In genomic region chr14:44166611-44167010, GRCh38 we compare ENCODE assay signal across 33 cellular contexts.
"Had no signal": no experiment of that assay in that cellular context is flagged by ENCODE, and none has a peak within 500 bp of the region (broad histone marks: within the 10 kb centered on the region; RNA-seq: fewer than 3 reads in every experiment).

No MANE protein-coding gene starts in this region.

- FAIRE-seq: astrocyte, bronchial epithelial cell had no signal

- H3K9me3 ChIP-seq: adrenal gland, ascending aorta, body of pancreas, breast epithelium had no signal

- ATAC-seq: activated naive CD4-positive, alpha-beta T cell treated with anti-CD3 and anti-CD28 coated beads, Interleukin-2, amount 50 U/mL, for 72 hours; activated naive CD8-positive, alpha-beta T cell treated with anti-CD3 and anti-CD28 coated beads, Interleukin-2, amount 50 U/mL, for 24 hours; activated T-cell treated with anti-CD3 and anti-CD28 coated beads, Interleukin-2, amount 50 U/mL, for 4 hours; activated T-cell treated with anti-CD3 and anti-CD28 coated beads, Interleukin-2, amount 50 U/mL, for 72 hours; activated T-helper 17 cell treated with anti-CD3 and anti-CD28 coated beads, Interleukin-2, amount 50 U/mL, for 72 hours; body of pancreas had no signal

- H3K4me3 ChIP-seq: adrenal gland, ascending aorta, body of pancreas, breast epithelium, cardiac muscle cell had no signal

- H3K27ac ChIP-seq: adrenal gland, ascending aorta, body of pancreas, brain microvascular endothelial cell, breast epithelium, cardiac muscle cell had no signal

- H3K27me3 ChIP-seq: adrenal gland, ascending aorta, body of pancreas, brain microvascular endothelial cell, breast epithelium, cardiac muscle cell had no signal

- H3K36me3 ChIP-seq: adrenal gland, ascending aorta, brain microvascular endothelial cell, breast epithelium, cardiac muscle cell had no signal

- H3K4me1 ChIP-seq: adrenal gland, ascending aorta, body of pancreas, breast epithelium had no signal

- DNase-seq: activated effector memory CD4-positive, alpha-beta T cell treated with anti-CD3 and anti-CD28 coated beads, Interleukin-2, amount 50 U/mL, for 16 hours; activated effector memory CD4-positive, alpha-beta T cell treated with Interleukin-2 at 50 U/mL for 16 hours; activated gamma-delta T cell; activated gamma-delta T cell treated with Interleukin-2 at 50 U/mL for 16 hours; activated naive CD4-positive, alpha-beta T cell; activated naive CD4-positive, alpha-beta T cell treated with anti-CD3 and anti-CD28 coated beads for 36 hours; activated naive CD4-positive, alpha-beta T cell treated with anti-CD3 and anti-CD28 coated beads, Interleukin-2, amount 10 ng/mL, durations not matched to agents 7 days and 5 days; activated naive CD4-positive, alpha-beta T cell treated with anti-CD3 and anti-CD28 coated beads, Interleukin-2, amount 50 U/mL, for 16 hours; activated naive CD4-positive, alpha-beta T cell treated with Interleukin-2 at 50 U/mL for 16 hours; activated naive CD8-positive, alpha-beta T cell treated with anti-CD3 and anti-CD28 coated beads for 36 hours; activated naive CD8-positive, alpha-beta T cell treated with anti-CD3 and anti-CD28 coated beads, Interleukin-2, amount 10 ng/mL, durations not matched to agents 7 days and 5 days; activated naive CD8-positive, alpha-beta T cell treated with anti-CD3 and anti-CD28 coated beads, Interleukin-2, amount 50 U/mL, for 24 hours; activated T-cell treated with anti-CD3 and anti-CD28 coated beads, Interleukin-2, amount 50 U/mL, for 24 hours; activated T-cell treated with anti-CD3 and anti-CD28 coated beads, Interleukin-2, amount 50 U/mL, for 4 hours; activated T-cell treated with anti-CD3 and anti-CD28 coated beads, Interleukin-2, amount 50 U/mL, for 48 hours; activated T-cell treated with anti-CD3 and anti-CD28 coated beads, Interleukin-2, amount 50 U/mL, for 72 hours; adrenal gland; amniotic stem cell; amygdala; anterior cingulate cortex; aorta; body of pancreas; brain microvascular endothelial cell; caudate nucleus; central memory CD4-positive, alpha-beta T cell; cerebellar nuclear complex had no signal
